In genomic region chr1:8137406-8138244, GRCh38 we compare ENCODE assay signal across 9 cellular contexts.
DNase-seq lines count a peak whose midpoint lies in the region; ATAC-seq, FAIRE-seq and TF ChIP-seq lines count a peak whose summit lies in the region.
"Had no signal": no experiment of that assay in that cellular context is flagged by ENCODE, and none has a peak within 500 bp of the region (broad histone marks: within the 10 kb centered on the region; RNA-seq: fewer than 3 reads in every experiment).

No MANE protein-coding gene starts in this region.

- TF ChIP-seq CTCF in heart right ventricle (IDR thresholded peaks at IDR 0.05), result no peak
- no peak for TF ChIP-seq CTCF in sigmoid colon (IDR thresholded peaks at IDR 0.05)

- FAIRE-seq in G401.6 (lab: Jason Lieb, UNC), result peak; percentile 99
- no peak for FAIRE-seq in small intestine (lab: Jason Lieb, UNC)

- ATAC-seq in heart right ventricle, result peak; percentile 32 to 75 (median 58)
- ATAC-seq: naive thymus-derived CD4-positive, alpha-beta T cell had no signal

- no peak for TF ChIP-seq POLR2A in sigmoid colon (IDR thresholded peaks at IDR 0.05)

- H3K27ac ChIP-seq in heart right ventricle (peak overlapping the region; percentile 21 to 79 (median 53)), sigmoid colon (peak overlapping the region; percentile 85 to 93 (median 89)), small intestine (ENCODE audit: low read depth in 1 of 2, low read length in 1 of 2) (peak overlapping the region in 1 of 2 donors; percentile 80)

- no peaks in the 10 kb centered on the region for H3K9me3 ChIP-seq in heart right ventricle
- no peaks in the 10 kb centered on the region for H3K9me3 ChIP-seq in sigmoid colon
- H3K9me3 ChIP-seq in small intestine (ENCODE audit: control insufficient read depth, low read depth), result no peaks in the 10 kb centered on the region

- H3K4me1 ChIP-seq in heart right ventricle (peaks cover 0 to 51% (median 30%) of the 10 kb centered on the region in 9 donors), sigmoid colon (peaks cover 0 to 73% (median 57%) of the 10 kb centered on the region in 4 donors), small intestine (ENCODE audit: control insufficient read depth in 2 of 2, insufficient read depth in 1 of 2, low read depth in 1 of 2, low read length in 1 of 2) (peaks cover 0 to 2% of the 10 kb centered on the region in 2 donors)

- DNase-seq in amniotic epithelial cell (ENCODE audit: low read depth) (peak; percentile 98), heart right ventricle (peak in 1 of 2 donors; percentile 44), sigmoid colon (peak; percentile 85), small intestine (no peak), OCI-M2 (lab: John Stamatoyannopoulos, UW; ENCODE audit: unreplicated experiment) (no peak), NK-92 (lab: John Stamatoyannopoulos, UW; ENCODE audit: unreplicated experiment) (no peak), NCI-H2029 (lab: John Stamatoyannopoulos, UW) (no peak)
- DNase-seq: naive thymus-derived CD4-positive, alpha-beta T cell had no signal

- peaks cover 0 to 6% (median 0%) of the 10 kb centered on the region in 7 donors for H3K27me3 ChIP-seq in heart right ventricle
- H3K27me3 ChIP-seq in sigmoid colon, result no peaks in the 10 kb centered on the region
- no peaks in the 10 kb centered on the region for H3K27me3 ChIP-seq in small intestine (ENCODE audit: control insufficient read depth in 2 of 2, insufficient read depth in 2 of 2, low read length in 2 of 2)

- intact Hi-C loops in heart right ventricle (cut with DNase I), result loop anchor here in 2 of 10 donors (10.0 kb wide), 3 partner anchors 63 to 93 kb away; no protein-coding TSS in a partner anchor
- intact Hi-C loops in sigmoid colon (cut with DNase I), result loop anchor here (10.0 kb wide), 1 partner anchor 177 kb away; the partner anchor contains the start of gene SLC45A1

- no peak for TF ChIP-seq EP300 in sigmoid colon (IDR thresholded peaks at IDR 0.05)

- H3K4me3 ChIP-seq in heart right ventricle (peak overlapping the region in 1 of 10 donors; percentile 7), sigmoid colon (no peak overlapping the region), small intestine (ENCODE audit: low read depth in 1 of 2, low read length in 2 of 2) (no peak overlapping the region)

- WGBS in heart right ventricle, 2 donors, result 52 to 54% methylated on average over 14 of the region's 14 CpGs
- 55 to 78% methylated on average over 14 of the region's 14 CpGs for WGBS in sigmoid colon, 2 donors
- WGBS in small intestine, 3 donors, result 52 to 77% (median 72%) methylated on average over 14 of the region's 14 CpGs

- H3K36me3 ChIP-seq in heart right ventricle (no peaks in the 10 kb centered on the region), sigmoid colon (no peaks in the 10 kb centered on the region), small intestine (ENCODE audit: control insufficient read depth in 2 of 2, insufficient read depth in 2 of 2, low read length in 2 of 2) (no peaks in the 10 kb centered on the region)

Comparison
In these comparisons a context has a peak if more than half of its experiments do, and no peak if none do; other contexts are left out.
1. DNase-seq: peak in amniotic epithelial cell (single experiment) and sigmoid colon (single experiment); none in small intestine (single experiment), OCI-M2 (single experiment), NK-92 (single experiment) and NCI-H2029 (single experiment).